ENCODE assay signal across 8 cellular contexts in the genomic region with DNA sequence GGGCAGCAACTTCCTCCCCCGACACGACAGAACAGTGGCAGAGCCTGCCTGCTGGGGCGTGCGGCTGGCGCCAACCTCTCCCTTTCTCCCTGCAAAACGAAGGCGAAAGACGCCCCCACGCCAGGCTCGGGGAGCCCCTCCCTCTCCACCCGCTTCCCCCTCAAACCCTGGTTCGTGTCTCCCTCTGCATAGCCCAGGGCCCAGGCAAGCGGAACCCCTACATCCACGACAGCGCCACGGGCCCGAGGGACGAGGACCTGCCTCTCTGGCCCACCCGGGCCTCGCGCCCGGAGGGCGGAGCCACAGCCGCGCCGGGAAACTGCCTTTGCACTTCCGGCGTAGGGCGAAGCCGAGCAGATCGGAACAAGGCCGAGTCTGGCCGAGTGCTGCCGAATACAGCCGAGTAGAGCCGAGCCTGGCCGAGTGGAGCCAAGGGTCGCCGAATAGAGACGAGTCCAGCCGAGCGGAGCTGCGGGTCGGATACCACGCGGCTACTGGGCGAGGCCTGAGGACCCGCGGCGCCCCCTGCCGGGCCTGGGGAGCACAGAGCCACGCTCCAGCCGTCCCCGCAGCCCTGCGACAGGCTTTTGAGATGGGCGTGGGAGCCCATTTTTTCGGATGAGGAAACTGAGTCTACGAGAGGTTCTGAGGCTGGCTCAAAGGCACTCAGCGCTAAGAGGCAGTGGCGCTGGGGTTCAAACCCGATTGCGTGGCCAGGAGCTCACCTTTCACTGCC. TPM values are rescaled to one million over a fixed set of nuclear protein-coding genes. Genes with fewer than 3 reads are reported as not detected.
A peak's percentile ranks its signal among the peaks of the same experiment; 100 is the strongest.
DNase-seq lines count a peak whose midpoint lies in the region; ATAC-seq and TF ChIP-seq lines count a peak whose summit lies in the region.

No MANE protein-coding gene starts in this region.

- H3K27ac ChIP-seq in SU-DHL-6 (ENCODE audit: low read depth, low read length), result peak overlapping the region; percentile 80
- H3K27ac ChIP-seq in trophoblast cell (ENCODE audit: low read depth, low read length), result peak overlapping the region; percentile 96

- H2AK5ac ChIP-seq in trophoblast cell (ENCODE audit: low read length), result peak overlapping the region; percentile 47

- no peaks in the 10 kb centered on the region for H3K27me3 Mint-ChIP-seq in type B pancreatic cell

- H4K8ac ChIP-seq in trophoblast cell (ENCODE audit: low read depth, low read length), result peak overlapping the region; percentile 99

- H3K9me3 ChIP-seq in SU-DHL-6 (ENCODE audit: insufficient read depth, low read length) (no peaks in the 10 kb centered on the region), adipocyte (ENCODE audit: control insufficient read depth, low read length) (no peaks in the 10 kb centered on the region), trophoblast cell (ENCODE audit: insufficient read depth, low read depth, low read length) (no peaks in the 10 kb centered on the region)

- peak overlapping the region; percentile 99 for H4K12ac ChIP-seq in trophoblast cell (ENCODE audit: low read depth, low read length)

- ATAC-seq in HG02759 (IDR thresholded peaks at IDR 0.05; ENCODE audit: unreplicated experiment), result peak; percentile 87

- H3K36me3 ChIP-seq in SU-DHL-6 (ENCODE audit: low read length) (no peaks in the 10 kb centered on the region), adipocyte (ENCODE audit: control insufficient read depth, insufficient read depth, low read length, severe bottlenecking) (no peaks in the 10 kb centered on the region), trophoblast cell (ENCODE audit: control insufficient read depth in 1 of 2, insufficient read depth in 2 of 2, low read length in 2 of 2) (no peaks in the 10 kb centered on the region)

- peak overlapping the region; percentile 95 for H3K27ac Mint-ChIP-seq in type B pancreatic cell

- peak overlapping the region; percentile 87 for H3K4me3 Mint-ChIP-seq in type B pancreatic cell

- no peak overlapping the region for H3K23ac ChIP-seq in trophoblast cell (ENCODE audit: low read length)

- no CpG with 5 or more reads among the region's 62 CpGs for WGBS in trophoblast cell (ENCODE audit: extremely low coverage, insufficient coverage, insufficient read length)

- H3K9me3 Mint-ChIP-seq in type B pancreatic cell, result no peaks in the 10 kb centered on the region

- H3K4me2 ChIP-seq in SU-DHL-6 (ENCODE audit: low read depth, low read length, poor library complexity, severe bottlenecking) (peak overlapping the region; percentile 88), trophoblast cell (ENCODE audit: low read length) (peak overlapping the region; percentile 67)

- no peaks in the 10 kb centered on the region for H3F3A ChIP-seq in SU-DHL-6 (ENCODE audit: insufficient read depth)

- H2BK120ac ChIP-seq in trophoblast cell (ENCODE audit: insufficient read depth, low read length, poor library complexity), result peak overlapping the region; percentile 96

- no peaks in the 10 kb centered on the region for H4K20me1 ChIP-seq in SU-DHL-6 (ENCODE audit: low read depth, low read length)

- peaks cover 30% of the 10 kb centered on the region for H3K79me1 ChIP-seq in trophoblast cell (ENCODE audit: low read length)

- TF ChIP-seq CTCF in GM12873 (IDR thresholded peaks at IDR 0.05; ENCODE audit: insufficient read depth, low read depth, low read length, missing control alignments) (peak; percentile 91), SU-DHL-6 (IDR thresholded peaks at IDR 0.05; ENCODE audit: insufficient read depth, low read length, poor library complexity, severe bottlenecking) (peak; percentile 76), type B pancreatic cell (conservative IDR thresholded peaks at IDR 0.05) (peak; percentile 97)

- H3K9ac ChIP-seq in SU-DHL-6 (ENCODE audit: low read length), result peak overlapping the region; percentile 68
- H3K9ac ChIP-seq in adipocyte (ENCODE audit: low read length), result peak overlapping the region; percentile 98
- H3K9ac ChIP-seq in trophoblast cell (ENCODE audit: low read length), result peak overlapping the region; percentile 96

- no peaks in the 10 kb centered on the region for H3K9me2 ChIP-seq in SU-DHL-6 (replicated peaks; ENCODE audit: insufficient read depth, low read length)

- peak overlapping the region; percentile 63 for H3K4me3 ChIP-seq in SU-DHL-6 (ENCODE audit: insufficient read depth, low read length, poor library complexity, severe bottlenecking)
- peak overlapping the region; percentile 91 for H3K4me3 ChIP-seq in adipocyte (ENCODE audit: low read length)
- H3K4me3 ChIP-seq in trophoblast cell (ENCODE audit: low read depth, low read length), result peak overlapping the region; percentile 82

- peak overlapping the region; percentile 99 for H3K18ac ChIP-seq in trophoblast cell (ENCODE audit: low read length)

- DNase-seq in NCI-H128 (lab: John Stamatoyannopoulos, UW; ENCODE audit: unreplicated experiment), result peak; percentile 90
- DNase-seq in adipocyte (ENCODE audit: low read depth), result peak; percentile 99
- peak; percentile 99 for DNase-seq in cardiac septum (ENCODE audit: low spot score)
- peak; percentile 99 to 100 for DNase-seq in trophoblast cell
- DNase-seq in type B pancreatic cell (ENCODE audit: extremely low spot score, unreplicated experiment), result peak; percentile 100

- H4K91ac ChIP-seq in trophoblast cell (ENCODE audit: low read depth, low read length), result peak overlapping the region; percentile 99

- peaks cover 4% of the 10 kb centered on the region for H3K36me3 Mint-ChIP-seq in type B pancreatic cell

- H2AFZ ChIP-seq in SU-DHL-6 (ENCODE audit: low read depth, low read length, severe bottlenecking) (peak overlapping the region; percentile 82), trophoblast cell (ENCODE audit: insufficient read depth, low read length, poor library complexity) (peak overlapping the region; percentile 92)

- no peaks in the 10 kb centered on the region for H3K79me2 ChIP-seq in SU-DHL-6 (ENCODE audit: insufficient read depth, low read length)
- H3K79me2 ChIP-seq in trophoblast cell (ENCODE audit: control insufficient read depth, insufficient read depth, low read length, poor library complexity), result peaks cover 14% of the 10 kb centered on the region

- peaks cover 34% of the 10 kb centered on the region for H3K4me1 ChIP-seq in adipocyte (ENCODE audit: control insufficient read depth, insufficient read depth, low read length)
- H3K4me1 ChIP-seq in trophoblast cell (ENCODE audit: control insufficient read depth in 1 of 2, insufficient read depth in 2 of 2, low read length in 2 of 2), result peaks cover 26 to 30% of the 10 kb centered on the region in 2 experiments

- H3K27me3 ChIP-seq in SU-DHL-6 (ENCODE audit: low read length) (no peaks in the 10 kb centered on the region), adipocyte (replicated peaks; ENCODE audit: control insufficient read depth, insufficient read depth, low read length) (no peaks in the 10 kb centered on the region), trophoblast cell (ENCODE audit: insufficient read depth, low read length) (no peaks in the 10 kb centered on the region)

- H2BK12ac ChIP-seq in trophoblast cell (ENCODE audit: low read length), result peak overlapping the region; percentile 55

- intact Hi-C loops in cardiac septum (cut with DNase I), result loop anchor here (1.0 to 10.0 kb wide), 4 partner anchors 33 to 814 kb away; partner anchors contain the start of gene MYH9

- H3K4ac ChIP-seq in trophoblast cell (ENCODE audit: low read depth, low read length), result peak overlapping the region; percentile 97

- peak overlapping the region; percentile 99 for H3K14ac ChIP-seq in trophoblast cell (ENCODE audit: low read length)

- H2BK5ac ChIP-seq in trophoblast cell (ENCODE audit: low read depth, low read length, poor library complexity), result peak overlapping the region; percentile 91

- H3K4me1 Mint-ChIP-seq in type B pancreatic cell (ENCODE audit: unreplicated experiment), result peaks cover 13% of the 10 kb centered on the region

RNA-seq across cellular contexts. Expression of gene C1QTNF6, which starts 11.2 kb away (rescaled TPM):
- total RNA-seq in cardiac septum, result 2.8 TPM
- polyA plus RNA-seq in trophoblast cell (2013), result 64.9 and 67.2 TPM in 2 replicates
- 23.2 and 26.2 TPM in 2 replicates for total RNA-seq in type B pancreatic cell (ENCODE audit: low replicate concordance)

RNA-seq across cellular contexts. Expression of gene SSTR3, which starts 13.0 kb away (rescaled TPM):
- total RNA-seq in cardiac septum (not detected), type B pancreatic cell (ENCODE audit: low replicate concordance) (2.4 and 3.4 TPM in 2 replicates)
- polyA plus RNA-seq in trophoblast cell (2013), result not detected in 2 replicates

RNA-seq across cellular contexts. Expression of gene RAC2, which starts 44.8 kb away (rescaled TPM):
- total RNA-seq in cardiac septum, result 5.1 TPM
- 1.9 and 2.5 TPM in 2 replicates for polyA plus RNA-seq in trophoblast cell (2013)
- total RNA-seq in type B pancreatic cell (ENCODE audit: low replicate concordance), result 0.24 and 1.2 TPM in 2 replicates

RNA-seq across cellular contexts. Expression of gene IL2RB, which starts 49.6 kb away (rescaled TPM):
- 0.51 TPM for total RNA-seq in cardiac septum
- 6.6 and 6.7 TPM in 2 replicates for polyA plus RNA-seq in trophoblast cell (2013)
- 0.12 and 0.68 TPM in 2 replicates for total RNA-seq in type B pancreatic cell (ENCODE audit: low replicate concordance)

Comparison
In these comparisons a context has a peak if more than half of its experiments do, and no peak if none do; other contexts are left out.
1. Peak in every context shown above with its lines: DNase-seq, ATAC-seq, H3K4me3 ChIP-seq and H3K27ac ChIP-seq.